In the genomic region with DNA sequence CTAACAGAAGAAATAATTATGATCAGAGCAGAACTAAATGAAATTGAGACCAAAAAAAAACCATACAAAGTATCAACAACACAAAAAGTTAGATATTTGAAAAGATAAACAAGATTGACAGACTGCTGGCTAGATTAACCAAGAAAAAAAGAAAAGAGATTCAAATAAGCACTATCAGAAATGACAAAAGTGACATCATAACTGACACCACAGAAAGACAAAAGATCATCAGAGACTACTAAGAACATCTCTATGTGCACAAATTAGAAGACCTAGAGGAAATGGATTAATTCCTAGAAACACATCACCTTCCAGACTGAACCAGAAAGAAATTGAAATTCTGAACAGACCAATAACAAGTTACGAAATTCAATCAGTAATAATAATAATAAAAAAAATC, we compare ENCODE assay signal across 21 cellular contexts. TPM values are rescaled to one million over a fixed set of nuclear protein-coding genes. Genes with fewer than 3 reads are reported as not detected.
DNase-seq lines count a peak whose midpoint lies in the region; ATAC-seq, FAIRE-seq and TF ChIP-seq lines count a peak whose summit lies in the region.
"Had no signal": no experiment of that assay in that cellular context is flagged by ENCODE, and none has a peak within 500 bp of the region (broad histone marks: within the 10 kb centered on the region; RNA-seq: fewer than 3 reads in every experiment).

No MANE protein-coding gene starts in this region.

- H3K4me2 ChIP-seq in K562 (ENCODE audit: insufficient read depth, low read length), result no peak overlapping the region
- H3K4me2 ChIP-seq: BLaER1, GM23338 had no signal

- ATAC-seq in K562 (no peak), HG02973 (IDR thresholded peaks at IDR 0.05; ENCODE audit: unreplicated experiment) (no peak)
- ATAC-seq: CD8-positive, alpha-beta T cell; GM23338; HCT116 had no signal

- peaks cover 8% of the 10 kb centered on the region for H3K4me1 Mint-ChIP-seq in activated CD4-positive, alpha-beta T cell treated with anti-CD3 and anti-CD28 coated beads, Interleukin-2, amount 10 ng/mL, durations not matched to agents 24 days and 14 days
- H3K4me1 Mint-ChIP-seq: GM23338, H9 had no signal

- no peak for TF ChIP-seq EP300 in K562 (IDR thresholded peaks at IDR 0.05; ENCODE audit: low read length)

- in situ Hi-C loops in K562 (cut with MboI), result no loop called here

- 0 out of 2 replicates have a peak, but pooled peaks cover 3% of the 10 kb centered on the region for H3K9me3 ChIP-seq in K562 (replicated peaks; ENCODE audit: control insufficient read depth, insufficient read depth, low read depth, low read length)

- intact Hi-C loops in activated CD4-positive, alpha-beta T cell treated with anti-CD3 and anti-CD28 coated beads, Interleukin-2, amount 10 ng/mL, durations not matched to agents 24 days and 14 days (cut with micrococcal nuclease), result no loop called here
- intact Hi-C loops in K562 (cut with micrococcal nuclease), result no loop called here

- FAIRE-seq in GM18507 (lab: Jason Lieb, UNC) (peak; percentile 15), K562 (lab: Jason Lieb, UNC) (no peak)
- FAIRE-seq: A204.1, G401.6 had no signal

- peaks cover 8% of the 10 kb centered on the region; the same call in 1 of the 3 replicates for H3K36me3 ChIP-seq in K562 (ENCODE audit: control insufficient read depth, insufficient read depth, low read length)

- no peaks in the 10 kb centered on the region for H4K20me1 ChIP-seq in K562 (replicated peaks; ENCODE audit: control insufficient read depth, insufficient read depth, low read length)

- CTCF ChIA-PET in K562 (lab: Yijun Ruan, JAX; ENCODE audit: low intra/inter-chr PET ratio), result no interaction called here

- H3K79me2 ChIP-seq in K562 (ENCODE audit: control insufficient read depth, insufficient read depth, low read length), result peaks cover 19% of the 10 kb centered on the region; the same call in 2 of the 3 replicates

- no peaks in the 10 kb centered on the region for H3K27me3 ChIP-seq in K562 (ENCODE audit: control insufficient read depth in 2 of 2, insufficient read depth in 2 of 2, low read length in 2 of 2)
- H3K27me3 ChIP-seq: BLaER1 had no signal

- no peak for TF ChIP-seq POLR2A in K562 (conservative IDR thresholded peaks at IDR 0.05)

- H2AFZ ChIP-seq in K562 (ENCODE audit: low read depth, low read length), result no peak overlapping the region
- H2AFZ ChIP-seq: GM23338 had no signal

- no peak for TF ChIP-seq RAD21 in K562 (CRISPR knock-in tag; conservative IDR thresholded peaks at IDR 0.05 in 1 of 2, IDR thresholded peaks at IDR 0.05 in 1 of 2)

- H3K4me3 Mint-ChIP-seq in activated CD4-positive, alpha-beta T cell treated with anti-CD3 and anti-CD28 coated beads, Interleukin-2, amount 10 ng/mL, durations not matched to agents 24 days and 14 days, result no peak overlapping the region
- H3K4me3 Mint-ChIP-seq: B cell; CD4-positive, CD25-positive, alpha-beta regulatory T cell; CD8-positive, alpha-beta T cell; GM23338; H9; HFFc6 had no signal

- H3K27ac Mint-ChIP-seq in activated CD4-positive, alpha-beta T cell treated with anti-CD3 and anti-CD28 coated beads, Interleukin-2, amount 10 ng/mL, durations not matched to agents 24 days and 14 days, result peak overlapping the region; percentile 20
- H3K27ac Mint-ChIP-seq: B cell; CD4-positive, CD25-positive, alpha-beta regulatory T cell; CD8-positive, alpha-beta T cell; GM23338; H9; HFFc6 had no signal

- no peak for TF ChIP-seq CTCF in K562 (IDR thresholded peaks at IDR 0.05 in 2 of 3, conservative IDR thresholded peaks at IDR 0.05 in 1 of 3; ENCODE audit: insufficient read depth in 2 of 3, low read depth in 1 of 3, low read length in 3 of 3)

- no peak overlapping the region for H3K9ac ChIP-seq in K562 (ENCODE audit: insufficient read depth in 1 of 2, low read depth in 2 of 2, low read length in 2 of 2)
- H3K9ac ChIP-seq: BLaER1 had no signal

- peaks cover 80% of the 10 kb centered on the region for H3K36me3 Mint-ChIP-seq in activated CD4-positive, alpha-beta T cell treated with anti-CD3 and anti-CD28 coated beads, Interleukin-2, amount 10 ng/mL, durations not matched to agents 24 days and 14 days (ENCODE audit: low read depth)

- H3K9me3 Mint-ChIP-seq in activated CD4-positive, alpha-beta T cell treated with anti-CD3 and anti-CD28 coated beads, Interleukin-2, amount 10 ng/mL, durations not matched to agents 24 days and 14 days, result peaks cover 37% of the 10 kb centered on the region

- WGBS in K562 (ENCODE audit: insufficient coverage, low coverage, missing lambda C conversion rate), result 87% methylated on average over 1 of the region's 1 CpG

- H3K27me3 Mint-ChIP-seq in activated CD4-positive, alpha-beta T cell treated with anti-CD3 and anti-CD28 coated beads, Interleukin-2, amount 10 ng/mL, durations not matched to agents 24 days and 14 days, result no peaks in the 10 kb centered on the region
- H3K27me3 Mint-ChIP-seq: B cell; CD4-positive, CD25-positive, alpha-beta regulatory T cell had no signal

- no TSS peak for BruUV-seq in K562 (replicated peaks; lab: Mats Ljungman, UMichigan)

- H3K4me1 ChIP-seq in K562 (replicated peaks in 1 of 2; ENCODE audit: control insufficient read depth in 2 of 2, insufficient read depth in 2 of 2, low read length in 2 of 2), result no peaks in the 10 kb centered on the region
- H3K4me1 ChIP-seq: BLaER1, Caco-2 had no signal

- no peak overlapping the region for H3K4me3 ChIP-seq in K562
- H3K4me3 ChIP-seq: BLaER1, GM23338 had no signal

- DNase-seq in activated CD4-positive, alpha-beta T cell treated with anti-CD3 and anti-CD28 coated beads, Interleukin-2, amount 10 ng/mL, durations not matched to agents 24 days and 14 days, result no peak
- DNase-seq in activated CD4-positive, alpha-beta T cell treated with anti-CD3 and anti-CD28 coated beads, Interleukin-2, amount 50 U/mL, for 4 hours, result no peak
- DNase-seq in GM18507 (ENCODE audit: extremely low spot score, insufficient read length, low read depth) (no peak), K562 (ENCODE audit: extremely low read depth in 1 of 4, low spot score in 3 of 4) (no peak), iPS-NIHi11 (ENCODE audit: low spot score) (no peak)
- DNase-seq: Caco-2; CD4-positive, CD25-positive, alpha-beta regulatory T cell; CD8-positive, alpha-beta T cell; DMS153; DND-41; H9; HFFc6 had no signal

- H3K27ac ChIP-seq in K562 (ENCODE audit: extremely low read depth, low read depth, low read length), result no peak overlapping the region
- H3K27ac ChIP-seq: 22Rv1, BLaER1, C4-2B had no signal

- H3K9me1 ChIP-seq in K562 (ENCODE audit: control insufficient read depth, insufficient read depth, low read length), result no peaks in the 10 kb centered on the region

- POLR2A ChIA-PET in K562 (lab: Yijun Ruan, JAX), result no interaction called here

TF ChIP-seq in K562, 482 proteins besides CTCF, POLR2A, EP300 and RAD21:
- TF ChIP-seq ZNF121 (CRISPR knock-in tag; conservative IDR thresholded peaks at IDR 0.05) (no peak), KLF10 (CRISPR knock-in tag; IDR thresholded peaks at IDR 0.05) (no peak)
- TF ChIP-seq, protein P1, sequence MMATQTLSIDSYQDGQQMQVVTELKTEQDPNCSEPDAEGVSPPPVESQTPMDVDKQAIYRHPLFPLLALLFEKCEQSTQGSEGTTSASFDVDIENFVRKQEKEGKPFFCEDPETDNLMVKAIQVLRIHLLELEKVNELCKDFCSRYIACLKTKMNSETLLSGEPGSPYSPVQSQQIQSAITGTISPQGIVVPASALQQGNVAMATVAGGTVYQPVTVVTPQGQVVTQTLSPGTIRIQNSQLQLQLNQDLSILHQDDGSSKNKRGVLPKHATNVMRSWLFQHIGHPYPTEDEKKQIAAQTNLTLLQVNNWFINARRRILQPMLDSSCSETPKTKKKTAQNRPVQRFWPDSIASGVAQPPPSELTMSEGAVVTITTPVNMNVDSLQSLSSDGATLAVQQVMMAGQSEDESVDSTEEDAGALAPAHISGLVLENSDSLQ (IDR thresholded peaks at IDR 0.05), result peak; percentile 45

RNA-seq across cellular contexts. Expression of gene DTNBP1, which starts 17.9 kb away (rescaled TPM):
- total RNA-seq in activated CD4-positive, alpha-beta T cell treated with anti-CD3 and anti-CD28 coated beads, Interleukin-2, amount 10 ng/mL, durations not matched to agents 24 days and 14 days, result 15.1 and 17.3 TPM in 2 replicates
- total RNA-seq in K562 (2011; cell fraction: chromatin; rRNA removed; ENCODE audit: low replicate concordance), result 29.2 and 29.4 TPM in 2 replicates
- total RNA-seq in K562 (2011; cell fraction: nucleolus; rRNA removed), result 15.7 and 16.3 TPM in 2 replicates
- total RNA-seq in K562 (2011; cell fraction: nucleoplasm; rRNA removed), result 24.2 and 31.1 TPM in 2 replicates
- total RNA-seq in K562 (2014; rRNA removed) (17.8 and 18.2 TPM in 2 replicates), K562 (2014; rRNA removed; fragmentation: Illumina TruSeq; extraction: Trizol) (15.2 and 16.7 TPM in 2 replicates), K562 (2015; rRNA removed; fragmentation: Illumina TruSeq; extraction: Trizol) (20.4 and 20.7 TPM in 2 replicates), K562 (2021) (37.1 and 37.7 TPM in 2 replicates)
- polyA plus RNA-seq in K562 (2011; rRNA removed) (34.4 and 44.1 TPM in 2 replicates), K562 (2014; fragmentation: Illumina TruSeq; extraction: Trizol) (40.8 and 54.5 TPM in 2 replicates), K562 (2014; fragmentation: Nextera tagmentation; extraction: Ambion mirVana) (10 to 100 TPM; 20.2 to 21.4 TPM), K562 (2014; rRNA removed) (42.1 and 45.4 TPM in 2 replicates)
- 45.5 and 47.8 TPM in 2 replicates for polyA plus RNA-seq in K562 (2011; cell fraction: cytosol; rRNA removed)
- 22.0 and 27.6 TPM in 2 replicates for polyA plus RNA-seq in K562 (2011; cell fraction: nucleus; rRNA removed)
- 50.7 and 54.0 TPM in 2 replicates for polyA plus RNA-seq in K562 (2012)
- polyA minus RNA-seq in K562 (2011; rRNA and poly(A)+ RNA removed), result 19.4 and 24.8 TPM in 2 replicates
- polyA minus RNA-seq in K562 (2011; cell fraction: cytosol; rRNA and poly(A)+ RNA removed), result 13.0 and 18.5 TPM in 2 replicates
- 7.4 and 12.0 TPM in 2 replicates for polyA minus RNA-seq in K562 (2011; cell fraction: nucleus; rRNA and poly(A)+ RNA removed)
